8 cellular contexts compared by ENCODE assay signal in the genomic region with DNA sequence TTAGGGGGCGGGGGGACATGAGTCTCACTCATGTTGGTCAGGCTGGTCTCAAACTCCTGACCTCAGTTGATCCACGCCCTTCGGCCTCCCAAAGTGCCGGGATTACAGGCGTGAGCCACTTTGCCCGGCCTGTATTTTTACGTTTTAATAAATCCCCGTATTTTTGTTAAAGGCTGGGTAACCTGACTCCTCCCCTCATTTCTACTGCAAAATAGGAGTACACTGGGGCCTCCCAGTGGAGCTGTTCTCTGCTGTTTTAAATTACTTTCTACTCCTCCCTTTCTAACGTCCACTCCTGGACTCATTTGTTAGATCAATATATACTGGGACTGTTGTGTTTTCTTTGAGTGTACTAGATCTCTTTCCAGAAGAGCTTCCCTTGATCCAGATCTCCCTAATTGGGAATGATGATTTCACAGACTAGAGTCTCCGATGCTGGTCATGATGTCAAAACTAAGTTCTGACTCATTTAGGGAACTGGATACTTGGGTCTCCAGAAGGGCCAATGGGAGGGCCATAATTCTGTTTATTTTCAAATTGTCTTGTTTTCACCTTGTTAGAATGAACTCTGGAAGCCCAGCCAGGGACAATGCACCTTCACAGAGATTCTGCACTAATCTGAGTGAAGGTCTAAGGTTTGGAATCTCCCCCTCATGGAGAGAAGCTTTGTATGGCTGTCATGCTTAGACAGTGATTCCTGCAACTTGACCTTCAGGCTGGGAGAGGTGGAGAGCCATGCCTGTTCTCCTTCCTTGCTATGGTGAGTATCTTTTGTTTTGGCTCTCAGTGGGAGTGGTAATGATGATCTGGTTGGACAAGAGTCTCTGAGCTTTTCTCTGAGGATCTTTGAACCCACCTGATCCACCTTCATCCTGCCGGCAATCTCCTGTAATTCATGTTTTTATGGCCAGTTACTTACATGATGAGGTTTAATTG. TPM values are rescaled to one million over a fixed set of nuclear protein-coding genes. Genes with fewer than 3 reads are reported as not detected.
DNase-seq lines count a peak whose midpoint lies in the region; ATAC-seq lines count a peak whose summit lies in the region.

No MANE protein-coding gene starts in this region.

- H3K27ac ChIP-seq in iPS-20b (ENCODE audit: low read length) = peak overlapping the region; percentile 12

- H3K36me3 ChIP-seq in iPS-20b (ENCODE audit: insufficient read depth, low read depth, low read length) = peaks cover 53% of the 10 kb centered on the region

- H3K27ac Mint-ChIP-seq in activated naive CD4-positive, alpha-beta T cell treated with anti-CD3 and anti-CD28 coated beads, Interleukin-2, amount 50 U/mL, for 24 hours = peak overlapping the region; percentile 100
- peak overlapping the region; percentile 96 to 98 for H3K27ac Mint-ChIP-seq in activated naive CD4-positive, alpha-beta T cell treated with anti-CD3 and anti-CD28 coated beads, Interleukin-2, amount 50 U/mL, for 72 hours

- H3K9ac ChIP-seq in iPS-20b (ENCODE audit: low read depth, low read length) = peak overlapping the region; percentile 99

- no peaks in the 10 kb centered on the region for H3K27me3 ChIP-seq in iPS-20b (ENCODE audit: insufficient read depth, low read length)

- H3K9me3 ChIP-seq in iPS-20b (ENCODE audit: insufficient read depth, low read depth, low read length) = no peaks in the 10 kb centered on the region

- H3K4me1 ChIP-seq in iPS-20b (ENCODE audit: insufficient read depth, low read length) = peaks cover 8% of the 10 kb centered on the region; the same call in 1 of the 2 replicates

- H3K27me3 Mint-ChIP-seq in activated naive CD4-positive, alpha-beta T cell treated with anti-CD3 and anti-CD28 coated beads, Interleukin-2, amount 50 U/mL, for 24 hours = no peaks in the 10 kb centered on the region

- ATAC-seq in activated naive CD4-positive, alpha-beta T cell treated with anti-CD3 and anti-CD28 coated beads, Interleukin-2, amount 50 U/mL, for 72 hours = no peak
- ATAC-seq in HG02759 (IDR thresholded peaks at IDR 0.05; ENCODE audit: unreplicated experiment) (no peak), HG03108 (IDR thresholded peaks at IDR 0.05; ENCODE audit: unreplicated experiment) (no peak), GM21717 (IDR thresholded peaks at IDR 0.05; ENCODE audit: unreplicated experiment) (no peak)

- no peak for DNase-seq in activated naive CD4-positive, alpha-beta T cell treated with anti-CD3 and anti-CD28 coated beads, Interleukin-2, amount 50 U/mL, for 16 hours
- no peak for DNase-seq in activated naive CD4-positive, alpha-beta T cell treated with anti-CD3 and anti-CD28 coated beads, Interleukin-2, amount 50 U/mL, for 72 hours (ENCODE audit: low spot score in 2 of 2)
- DNase-seq in stromal cell of bone marrow (ENCODE audit: low read depth) = peak; percentile 51

- peaks cover 31% of the 10 kb centered on the region for H3K36me3 Mint-ChIP-seq in activated naive CD4-positive, alpha-beta T cell treated with anti-CD3 and anti-CD28 coated beads, Interleukin-2, amount 50 U/mL, for 24 hours
- peaks cover 40 to 59% of the 10 kb centered on the region in 2 donors for H3K36me3 Mint-ChIP-seq in activated naive CD4-positive, alpha-beta T cell treated with anti-CD3 and anti-CD28 coated beads, Interleukin-2, amount 50 U/mL, for 72 hours

- peak overlapping the region; percentile 100 for H3K4me3 Mint-ChIP-seq in activated naive CD4-positive, alpha-beta T cell treated with anti-CD3 and anti-CD28 coated beads, Interleukin-2, amount 50 U/mL, for 24 hours

- peak overlapping the region; percentile 91 for H3K4me3 ChIP-seq in iPS-20b (ENCODE audit: low read length)

- H3K4me1 Mint-ChIP-seq in activated naive CD4-positive, alpha-beta T cell treated with anti-CD3 and anti-CD28 coated beads, Interleukin-2, amount 50 U/mL, for 24 hours = peaks cover 25% of the 10 kb centered on the region

- no peaks in the 10 kb centered on the region for H3K9me3 Mint-ChIP-seq in activated naive CD4-positive, alpha-beta T cell treated with anti-CD3 and anti-CD28 coated beads, Interleukin-2, amount 50 U/mL, for 24 hours
- no peaks in the 10 kb centered on the region for H3K9me3 Mint-ChIP-seq in activated naive CD4-positive, alpha-beta T cell treated with anti-CD3 and anti-CD28 coated beads, Interleukin-2, amount 50 U/mL, for 72 hours

RNA-seq across cellular contexts. Expression of gene HSPA1B, which starts 9.4 kb away (rescaled TPM):
- 100 to 1,000 TPM in 1 of 2 donors, 10 to 100 TPM in 1; 53.8 to 171 TPM for total RNA-seq in activated naive CD4-positive, alpha-beta T cell treated with anti-CD3 and anti-CD28 coated beads, Interleukin-2, amount 50 U/mL, for 72 hours

RNA-seq across cellular contexts. Expression of gene HSPA1A, which starts 21.6 kb away (rescaled TPM):
- 10 to 100 TPM; 55.1 to 79.8 TPM for total RNA-seq in activated naive CD4-positive, alpha-beta T cell treated with anti-CD3 and anti-CD28 coated beads, Interleukin-2, amount 50 U/mL, for 72 hours

RNA-seq across cellular contexts. Expression of gene HSPA1L, which starts 21.9 kb away (rescaled TPM):
- 1 to 10 TPM; 2.3 to 2.8 TPM for total RNA-seq in activated naive CD4-positive, alpha-beta T cell treated with anti-CD3 and anti-CD28 coated beads, Interleukin-2, amount 50 U/mL, for 72 hours

RNA-seq across cellular contexts. Expression of gene NEU1, which starts 25.7 kb away (rescaled TPM):
- total RNA-seq in activated naive CD4-positive, alpha-beta T cell treated with anti-CD3 and anti-CD28 coated beads, Interleukin-2, amount 50 U/mL, for 72 hours = 10 to 100 TPM; 18.6 to 48.8 TPM

RNA-seq across cellular contexts. Expression of gene LSM2, which starts 30.2 kb away (rescaled TPM):
- total RNA-seq in activated naive CD4-positive, alpha-beta T cell treated with anti-CD3 and anti-CD28 coated beads, Interleukin-2, amount 50 U/mL, for 72 hours = 100 to 1,000 TPM; 150 to 173 TPM
